ENCODE assay signal across 14 cellular contexts in genomic region chr5:38547257-38547656, GRCh38. TPM values are rescaled to one million over a fixed set of nuclear protein-coding genes. Genes with fewer than 3 reads are reported as not detected.
"Had no signal": no experiment of that assay in that cellular context is flagged by ENCODE, and none has a peak within 500 bp of the region (broad histone marks: within the 10 kb centered on the region; RNA-seq: fewer than 3 reads in every experiment).

No MANE protein-coding gene starts in this region.

- H3K27ac ChIP-seq: esophagus squamous epithelium had no signal

- H3K4me3 ChIP-seq: cardiac muscle cell, esophagus squamous epithelium, pancreas had no signal

- H3K27me3 ChIP-seq: cardiac muscle cell, esophagus squamous epithelium, pancreas had no signal

- DNase-seq: activated CD4-positive, alpha-beta T cell treated with anti-CD3 and anti-CD28 coated beads, Interleukin-2, amount 50 U/mL, for 4 hours; activated CD4-positive, CD25-positive, alpha-beta regulatory T cell treated with anti-CD3 and anti-CD28 coated beads, Interleukin-2, amount 50 U/mL, for 72 hours; activated gamma-delta T cell treated with Interleukin-2 at 50 U/mL for 16 hours; activated naive CD8-positive, alpha-beta T cell treated with anti-CD3 and anti-CD28 coated beads for 36 hours; activated T-cell treated with anti-CD3 and anti-CD28 coated beads, Interleukin-2, amount 50 U/mL, for 24 hours; aorta; esophagus squamous epithelium; hippocampal formation; kidney glomerular epithelial cell; stimulated activated CD4-positive, alpha-beta T cell treated with anti-CD3 and anti-CD28 coated beads, Interleukin-2, amount 100 ng/mL, for 24 hours; stimulated activated naive CD4-positive, alpha-beta T cell treated with Interleukin-2 at 50 U/mL for 16 hours had no signal

- FAIRE-seq: colon, pancreas had no signal

- H3K36me3 ChIP-seq: cardiac muscle cell, esophagus squamous epithelium, pancreas had no signal

- H3K9me3 ChIP-seq: esophagus squamous epithelium, pancreas had no signal

RNA-seq across cellular contexts. Expression of gene LIFR, which starts 9.2 kb away (rescaled TPM):
- total RNA-seq: activated naive CD8-positive, alpha-beta T cell treated with anti-CD3 and anti-CD28 coated beads for 36 hours had no signal
